17 cellular contexts compared by ENCODE assay signal in the genomic region with DNA sequence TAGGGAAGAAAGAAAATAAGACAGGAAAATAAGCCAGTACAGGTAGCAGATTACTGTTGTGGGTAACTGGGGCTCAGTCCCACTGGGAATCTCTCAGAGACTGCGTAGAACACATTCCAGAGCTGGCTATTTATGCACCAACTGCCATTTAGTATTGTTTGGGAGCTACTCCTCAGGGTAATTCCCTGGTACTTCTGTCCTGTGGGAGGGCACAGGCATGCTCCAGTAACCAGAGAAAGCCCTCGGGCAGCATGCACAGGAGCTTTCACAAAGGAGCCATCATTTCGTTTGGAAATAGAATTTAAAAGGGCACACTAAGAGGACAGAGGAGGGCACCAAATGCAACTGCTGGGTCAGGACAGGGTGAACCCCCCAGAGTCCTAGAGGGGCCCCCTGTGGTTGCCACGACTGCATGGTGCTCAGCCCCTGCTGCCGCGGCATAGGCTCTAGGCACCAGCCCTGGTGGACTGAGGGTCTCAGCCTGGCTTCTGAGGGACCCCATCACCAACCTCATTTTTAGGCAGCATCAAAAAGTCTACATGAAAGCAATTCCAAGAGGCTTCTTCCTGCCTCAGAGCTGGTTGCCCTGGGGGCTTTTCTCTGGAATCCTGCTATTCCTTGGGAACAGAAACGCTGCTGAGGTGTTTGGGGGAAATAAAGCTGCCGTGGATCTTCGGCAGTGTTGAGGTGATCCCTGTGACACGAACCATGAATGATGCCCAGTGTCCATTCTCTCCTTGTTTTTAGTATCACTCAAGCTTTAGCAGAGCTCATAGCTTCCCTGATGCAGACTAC.
A peak's percentile ranks its signal among the peaks of the same experiment; 100 is the strongest.
DNase-seq lines count a peak whose midpoint lies in the region; TF ChIP-seq lines count a peak whose summit lies in the region.
"Had no signal": no experiment of that assay in that cellular context is flagged by ENCODE, and none has a peak within 500 bp of the region (broad histone marks: within the 10 kb centered on the region; RNA-seq: fewer than 3 reads in every experiment).

No MANE protein-coding gene starts in this region.

- no peaks in the 10 kb centered on the region for H3K79me2 ChIP-seq in smooth muscle cell (ENCODE audit: low read depth)

- 66% methylated on average over 10 of the region's 10 CpGs for WGBS in smooth muscle cell (ENCODE audit: low lambda C conversion rate)

- no peaks in the 10 kb centered on the region for H3K4me1 ChIP-seq in smooth muscle cell (ENCODE audit: low read depth)

- intact Hi-C loops in posterior vena cava (cut with DNase I), result no loop called here

- H3K27ac ChIP-seq in smooth muscle cell (ENCODE audit: low read depth), result no peak overlapping the region
- H3K27ac ChIP-seq: C4-2B, GM23248 had no signal

- H2AFZ ChIP-seq in smooth muscle cell (ENCODE audit: low read depth), result no peak overlapping the region
- H2AFZ ChIP-seq: GM23248 had no signal

- no peaks in the 10 kb centered on the region for H3F3A ChIP-seq in smooth muscle cell (ENCODE audit: low read depth)

- H3K27me3 ChIP-seq in smooth muscle cell (ENCODE audit: low read depth), result peaks cover 4% of the 10 kb centered on the region

- no peaks in the 10 kb centered on the region for H3K9me3 ChIP-seq in smooth muscle cell (replicated peaks; ENCODE audit: low read depth)

- no peak for TF ChIP-seq CTCF in smooth muscle cell (IDR thresholded peaks at IDR 0.05; ENCODE audit: borderline replicate concordance, insufficient read depth, poor library complexity, severe bottlenecking)

- no peak overlapping the region for H3K9ac ChIP-seq in smooth muscle cell (ENCODE audit: low read depth)
- H3K9ac ChIP-seq: GM23248 had no signal

- H3K4me2 ChIP-seq in smooth muscle cell, result no peak overlapping the region

- no peak overlapping the region for H3K4me3 ChIP-seq in smooth muscle cell
- H3K4me3 ChIP-seq: GM12878, GM23248 had no signal

- H4K20me1 ChIP-seq in smooth muscle cell (ENCODE audit: low read depth), result no peaks in the 10 kb centered on the region

- no peaks in the 10 kb centered on the region for H3K36me3 ChIP-seq in smooth muscle cell (ENCODE audit: low read depth)

- DNase-seq in ELF-1 (ENCODE audit: low read depth, low spot score) (peak; percentile 75), NCI-H69 (lab: John Stamatoyannopoulos, UW) (peak; percentile 83), kidney glomerular epithelial cell (lab: John Stamatoyannopoulos, UW) (peak; percentile 5), posterior vena cava (ENCODE audit: low spot score) (peak; percentile 32), smooth muscle cell (lab: John Stamatoyannopoulos, UW; ENCODE audit: unreplicated experiment) (no peak), NCI-H1417 (lab: John Stamatoyannopoulos, UW) (no peak), NCI-H2107 treated with DMSO at 0.1 percent for 48 hours (lab: John Stamatoyannopoulos, UW; ENCODE audit: unreplicated experiment) (no peak)
- DNase-seq: DND-41; GM23248; MV-4-11; NCI-H187; NCI-H2171; NCI-H748 treated with DMSO at 0.1 percent for 48 hours; NK-92 treated with Interleukin-12 subunit alpha and Interleukin-12 subunit beta, amount 100 ng/mL, for 24 hours; SHP77 treated with DMSO at 0.1 percent for 48 hours had no signal

Comparison
In these comparisons a context has a peak if more than half of its experiments do, and no peak if none do; other contexts are left out.
1. DNase-seq: peak in ELF-1 (single experiment), NCI-H69 (single experiment), kidney glomerular epithelial cell (single experiment) and posterior vena cava (single experiment); none in smooth muscle cell (single experiment), NCI-H1417 (0 of 3) and NCI-H2107 treated with DMSO at 0.1 percent for 48 hours (single experiment).